ENCODE assay signal across 2 cellular contexts in the genomic region with DNA sequence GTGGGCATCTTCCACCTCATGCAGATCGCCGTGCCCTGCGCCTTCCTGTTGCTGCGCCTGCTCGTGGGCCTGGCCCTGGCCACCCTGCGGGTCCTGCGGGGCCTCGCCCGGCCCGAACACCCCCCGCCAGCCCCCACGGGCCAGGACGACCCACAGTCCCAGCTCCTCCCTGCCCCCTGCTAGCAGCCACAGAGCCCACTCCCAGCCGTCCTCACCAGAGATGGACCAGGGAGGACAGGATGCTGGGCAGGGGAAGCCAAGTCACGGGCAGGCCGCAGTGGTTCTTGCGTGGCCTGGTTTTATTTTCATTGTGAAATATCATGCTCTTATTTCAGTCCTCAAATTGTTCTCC.
TF ChIP-seq lines count a peak whose summit lies in the region.

No MANE protein-coding gene starts in this region.

TF ChIP-seq in HepG2, 621 proteins besides CTCF, POLR2A, EP300 and RAD21:
- TF ChIP-seq AGO2 (optimal IDR thresholded peaks at IDR 0.05; ENCODE audit: low read depth, low read length): peak; percentile 2
- no peak for TF ChIP-seq ZNF234 (CRISPR knock-in tag; conservative IDR thresholded peaks at IDR 0.05)

TF ChIP-seq in WTC11, 78 proteins besides CTCF, POLR2A, EP300 and RAD21:
- TF ChIP-seq, protein P1, sequence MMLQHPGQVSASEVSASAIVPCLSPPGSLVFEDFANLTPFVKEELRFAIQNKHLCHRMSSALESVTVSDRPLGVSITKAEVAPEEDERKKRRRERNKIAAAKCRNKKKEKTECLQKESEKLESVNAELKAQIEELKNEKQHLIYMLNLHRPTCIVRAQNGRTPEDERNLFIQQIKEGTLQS (CRISPR knock-in tag; conservative IDR thresholded peaks at IDR 0.05): no peak
- TF ChIP-seq, protein P2, sequence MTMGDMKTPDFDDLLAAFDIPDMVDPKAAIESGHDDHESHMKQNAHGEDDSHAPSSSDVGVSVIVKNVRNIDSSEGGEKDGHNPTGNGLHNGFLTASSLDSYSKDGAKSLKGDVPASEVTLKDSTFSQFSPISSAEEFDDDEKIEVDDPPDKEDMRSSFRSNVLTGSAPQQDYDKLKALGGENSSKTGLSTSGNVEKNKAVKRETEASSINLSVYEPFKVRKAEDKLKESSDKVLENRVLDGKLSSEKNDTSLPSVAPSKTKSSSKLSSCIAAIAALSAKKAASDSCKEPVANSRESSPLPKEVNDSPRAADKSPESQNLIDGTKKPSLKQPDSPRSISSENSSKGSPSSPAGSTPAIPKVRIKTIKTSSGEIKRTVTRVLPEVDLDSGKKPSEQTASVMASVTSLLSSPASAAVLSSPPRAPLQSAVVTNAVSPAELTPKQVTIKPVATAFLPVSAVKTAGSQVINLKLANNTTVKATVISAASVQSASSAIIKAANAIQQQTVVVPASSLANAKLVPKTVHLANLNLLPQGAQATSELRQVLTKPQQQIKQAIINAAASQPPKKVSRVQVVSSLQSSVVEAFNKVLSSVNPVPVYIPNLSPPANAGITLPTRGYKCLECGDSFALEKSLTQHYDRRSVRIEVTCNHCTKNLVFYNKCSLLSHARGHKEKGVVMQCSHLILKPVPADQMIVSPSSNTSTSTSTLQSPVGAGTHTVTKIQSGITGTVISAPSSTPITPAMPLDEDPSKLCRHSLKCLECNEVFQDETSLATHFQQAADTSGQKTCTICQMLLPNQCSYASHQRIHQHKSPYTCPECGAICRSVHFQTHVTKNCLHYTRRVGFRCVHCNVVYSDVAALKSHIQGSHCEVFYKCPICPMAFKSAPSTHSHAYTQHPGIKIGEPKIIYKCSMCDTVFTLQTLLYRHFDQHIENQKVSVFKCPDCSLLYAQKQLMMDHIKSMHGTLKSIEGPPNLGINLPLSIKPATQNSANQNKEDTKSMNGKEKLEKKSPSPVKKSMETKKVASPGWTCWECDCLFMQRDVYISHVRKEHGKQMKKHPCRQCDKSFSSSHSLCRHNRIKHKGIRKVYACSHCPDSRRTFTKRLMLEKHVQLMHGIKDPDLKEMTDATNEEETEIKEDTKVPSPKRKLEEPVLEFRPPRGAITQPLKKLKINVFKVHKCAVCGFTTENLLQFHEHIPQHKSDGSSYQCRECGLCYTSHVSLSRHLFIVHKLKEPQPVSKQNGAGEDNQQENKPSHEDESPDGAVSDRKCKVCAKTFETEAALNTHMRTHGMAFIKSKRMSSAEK (CRISPR knock-in tag; IDR thresholded peaks at IDR 0.05; ENCODE audit: borderline replicate concordance): no peak
- TF ChIP-seq GABPB1 (CRISPR knock-in tag; IDR thresholded peaks at IDR 0.05) (no peak), NR2C2 (CRISPR knock-in tag; IDR thresholded peaks at IDR 0.05) (no peak), GRHL2 (CRISPR knock-in tag; IDR thresholded peaks at IDR 0.05; ENCODE audit: insufficient replicate concordance, severe bottlenecking) (no peak), KAT7 (CRISPR knock-in tag; IDR thresholded peaks at IDR 0.05; ENCODE audit: borderline replicate concordance) (no peak), TCF7 (CRISPR knock-in tag; IDR thresholded peaks at IDR 0.05; ENCODE audit: low read depth) (no peak), EMX1 (CRISPR knock-in tag; IDR thresholded peaks at IDR 0.05) (no peak), SP1 (CRISPR knock-in tag; conservative IDR thresholded peaks at IDR 0.05) (no peak), IRF2 (CRISPR knock-in tag; IDR thresholded peaks at IDR 0.05; ENCODE audit: borderline replicate concordance, low read depth) (no peak)
- TF ChIP-seq, protein P3, sequence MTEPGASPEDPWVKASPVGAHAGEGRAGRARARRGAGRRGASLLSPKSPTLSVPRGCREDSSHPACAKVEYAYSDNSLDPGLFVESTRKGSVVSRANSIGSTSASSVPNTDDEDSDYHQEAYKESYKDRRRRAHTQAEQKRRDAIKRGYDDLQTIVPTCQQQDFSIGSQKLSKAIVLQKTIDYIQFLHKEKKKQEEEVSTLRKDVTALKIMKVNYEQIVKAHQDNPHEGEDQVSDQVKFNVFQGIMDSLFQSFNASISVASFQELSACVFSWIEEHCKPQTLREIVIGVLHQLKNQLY (CRISPR knock-in tag; IDR thresholded peaks at IDR 0.05): no peak
- TF ChIP-seq, protein P4, sequence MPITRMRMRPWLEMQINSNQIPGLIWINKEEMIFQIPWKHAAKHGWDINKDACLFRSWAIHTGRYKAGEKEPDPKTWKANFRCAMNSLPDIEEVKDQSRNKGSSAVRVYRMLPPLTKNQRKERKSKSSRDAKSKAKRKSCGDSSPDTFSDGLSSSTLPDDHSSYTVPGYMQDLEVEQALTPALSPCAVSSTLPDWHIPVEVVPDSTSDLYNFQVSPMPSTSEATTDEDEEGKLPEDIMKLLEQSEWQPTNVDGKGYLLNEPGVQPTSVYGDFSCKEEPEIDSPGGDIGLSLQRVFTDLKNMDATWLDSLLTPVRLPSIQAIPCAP (CRISPR knock-in tag; IDR thresholded peaks at IDR 0.05): no peak
- TF ChIP-seq, protein P5, sequence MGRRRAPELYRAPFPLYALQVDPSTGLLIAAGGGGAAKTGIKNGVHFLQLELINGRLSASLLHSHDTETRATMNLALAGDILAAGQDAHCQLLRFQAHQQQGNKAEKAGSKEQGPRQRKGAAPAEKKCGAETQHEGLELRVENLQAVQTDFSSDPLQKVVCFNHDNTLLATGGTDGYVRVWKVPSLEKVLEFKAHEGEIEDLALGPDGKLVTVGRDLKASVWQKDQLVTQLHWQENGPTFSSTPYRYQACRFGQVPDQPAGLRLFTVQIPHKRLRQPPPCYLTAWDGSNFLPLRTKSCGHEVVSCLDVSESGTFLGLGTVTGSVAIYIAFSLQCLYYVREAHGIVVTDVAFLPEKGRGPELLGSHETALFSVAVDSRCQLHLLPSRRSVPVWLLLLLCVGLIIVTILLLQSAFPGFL (CRISPR knock-in tag; IDR thresholded peaks at IDR 0.05; ENCODE audit: borderline replicate concordance): no peak
